Comparison of ENCODE assay signal across 1 cellular context in genomic region chr3:12830785-12831581, GRCh38.
TF ChIP-seq lines count a peak whose summit lies in the region.

No MANE protein-coding gene starts in this region.

TF ChIP-seq in GM12878, 131 proteins besides CTCF, POLR2A, EP300 and RAD21:
- TF ChIP-seq EED (IDR thresholded peaks at IDR 0.05; ENCODE audit: low read depth) (no peak), POLR2AphosphoS5 (IDR thresholded peaks at IDR 0.05; ENCODE audit: low read length) (no peak), YBX1 (IDR thresholded peaks at IDR 0.05) (no peak), SMC3 (IDR thresholded peaks at IDR 0.05; ENCODE audit: borderline replicate concordance, low read length) (no peak), ATF2 (IDR thresholded peaks at IDR 0.05; ENCODE audit: low read length) (no peak), ETV6 (conservative IDR thresholded peaks at IDR 0.05 in 1 of 2, IDR thresholded peaks at IDR 0.05 in 1 of 2; ENCODE audit: borderline replicate concordance in 1 of 2, low read depth in 1 of 2) (no peak), CHD1 (IDR thresholded peaks at IDR 0.05; ENCODE audit: low read depth, low read length) (no peak)
- TF ChIP-seq, protein P1, sequence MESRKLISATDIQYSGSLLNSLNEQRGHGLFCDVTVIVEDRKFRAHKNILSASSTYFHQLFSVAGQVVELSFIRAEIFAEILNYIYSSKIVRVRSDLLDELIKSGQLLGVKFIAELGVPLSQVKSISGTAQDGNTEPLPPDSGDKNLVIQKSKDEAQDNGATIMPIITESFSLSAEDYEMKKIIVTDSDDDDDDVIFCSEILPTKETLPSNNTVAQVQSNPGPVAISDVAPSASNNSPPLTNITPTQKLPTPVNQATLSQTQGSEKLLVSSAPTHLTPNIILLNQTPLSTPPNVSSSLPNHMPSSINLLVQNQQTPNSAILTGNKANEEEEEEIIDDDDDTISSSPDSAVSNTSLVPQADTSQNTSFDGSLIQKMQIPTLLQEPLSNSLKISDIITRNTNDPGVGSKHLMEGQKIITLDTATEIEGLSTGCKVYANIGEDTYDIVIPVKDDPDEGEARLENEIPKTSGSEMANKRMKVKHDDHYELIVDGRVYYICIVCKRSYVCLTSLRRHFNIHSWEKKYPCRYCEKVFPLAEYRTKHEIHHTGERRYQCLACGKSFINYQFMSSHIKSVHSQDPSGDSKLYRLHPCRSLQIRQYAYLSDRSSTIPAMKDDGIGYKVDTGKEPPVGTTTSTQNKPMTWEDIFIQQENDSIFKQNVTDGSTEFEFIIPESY (IDR thresholded peaks at IDR 0.05), result no peak
